Comparison of ENCODE assay signal across 13 cellular contexts in genomic region chr1:21930629-21931170, GRCh38. TPM values are rescaled to one million over a fixed set of nuclear protein-coding genes. Genes with fewer than 3 reads are reported as not detected.
A peak's percentile ranks its signal among the peaks of the same experiment; 100 is the strongest.
DNase-seq lines count a peak whose midpoint lies in the region; ATAC-seq and TF ChIP-seq lines count a peak whose summit lies in the region.
"Had no signal": no experiment of that assay in that cellular context is flagged by ENCODE, and none has a peak within 500 bp of the region (broad histone marks: within the 10 kb centered on the region; RNA-seq: fewer than 3 reads in every experiment).

No MANE protein-coding gene starts in this region.

- no peaks in the 10 kb centered on the region for H3K9me3 Mint-ChIP-seq in H9
- H3K9me3 Mint-ChIP-seq: activated T-helper 1 cell treated with anti-CD3 and anti-CD28 coated beads, Interleukin-12 subunit alpha, Interleukin-12 subunit beta, Interleukin-2, Interleukin-4 antibody, amounts not matched to agents 30 ng/mL and 10 ng/mL and 1 ng/mL, durations not matched to agents 14 hours and 24 hours and 36 hours had no signal

- intact Hi-C loops in stomach (cut with DNase I; ENCODE audit: low total_unique reads) (no loop called here), posterior vena cava (cut with DNase I) (no loop called here)

- H3K36me3 Mint-ChIP-seq in H9 (ENCODE audit: insufficient read depth in 1 of 3, low read depth in 3 of 3): peaks cover 3 to 21% (median 13%) of the 10 kb centered on the region in 3 experiments; a peak in 6 of 7 replicates
- H3K36me3 Mint-ChIP-seq: CD14-positive monocyte had no signal

- H3K18ac ChIP-seq in H9 (ENCODE audit: insufficient read length, low read depth, low read length) (no peak overlapping the region), mesenchymal stem cell (ENCODE audit: low read depth in 1 of 2, low read length in 2 of 2) (peak overlapping the region; percentile 14 to 62)

- H3K27ac ChIP-seq in H9 (ENCODE audit: insufficient read length, low read depth, low read length) (no peak overlapping the region), brain microvascular endothelial cell (peak overlapping the region; percentile 71), mesenchymal stem cell (ENCODE audit: low read length, poor library complexity, severe bottlenecking) (peak overlapping the region; percentile 99), stomach (peak overlapping the region; percentile 80 to 97 (median 95))
- H3K27ac ChIP-seq: parathyroid adenoma had no signal

- H2AK5ac ChIP-seq in H9 (ENCODE audit: insufficient read length, low read length) (no peak overlapping the region), mesenchymal stem cell (ENCODE audit: low read length, severe bottlenecking) (peak overlapping the region; percentile 99)

- peaks cover 7% of the 10 kb centered on the region; the same call in 1 of the 2 replicates for H3K4me1 ChIP-seq in H9 (ENCODE audit: insufficient read depth, low read length)
- H3K4me1 ChIP-seq in mesenchymal stem cell (ENCODE audit: control insufficient read depth, insufficient read depth, low read depth, low read length): peaks cover 70% of the 10 kb centered on the region
- H3K4me1 ChIP-seq in stomach: peaks cover 85 to 100% (median 94%) of the 10 kb centered on the region in 4 donors

- H3K4me3 ChIP-seq in brain microvascular endothelial cell (ENCODE audit: low read depth, low read length) (no peak overlapping the region), mesenchymal stem cell (ENCODE audit: insufficient read depth in 1 of 2, low read depth in 1 of 2, low read length in 2 of 2) (peak overlapping the region in 1 of 2 experiments; percentile 16), stomach (no peak overlapping the region)

- H3K27me3 Mint-ChIP-seq in H9 (ENCODE audit: low read depth): no peaks in the 10 kb centered on the region; the same call in 1 of the 2 replicates

- H3K79me2 ChIP-seq in H9 (ENCODE audit: insufficient read depth, low read length): peaks cover 4% of the 10 kb centered on the region; the same call in 1 of the 2 replicates
- H3K79me2 ChIP-seq: parathyroid adenoma had no signal

- H3T11ph ChIP-seq in H9 (ENCODE audit: low read length): no peak overlapping the region

- no peak overlapping the region for H3K56ac ChIP-seq in H9 (ENCODE audit: insufficient read length, low read depth, low read length)

- peaks cover 4% of the 10 kb centered on the region for H3K36me3 ChIP-seq in brain microvascular endothelial cell (replicated peaks)
- H3K36me3 ChIP-seq in mesenchymal stem cell (ENCODE audit: control insufficient read depth in 1 of 2, insufficient read depth in 2 of 2, low read depth in 1 of 2, low read length in 2 of 2): peaks cover 7 to 32% of the 10 kb centered on the region in 2 experiments
- H3K36me3 ChIP-seq in stomach: peaks cover 0 to 6% (median 3%) of the 10 kb centered on the region in 4 donors

- H3K9ac ChIP-seq in H9 (ENCODE audit: extremely low read depth, insufficient read length, low read length): no peak overlapping the region
- peak overlapping the region; percentile 94 for H3K9ac ChIP-seq in mesenchymal stem cell (ENCODE audit: low read length)
- H3K9ac ChIP-seq: parathyroid adenoma had no signal

- H4K5ac ChIP-seq in H9 (ENCODE audit: insufficient read length, low read depth, low read length): no peak overlapping the region

- no peak overlapping the region for H2BK12ac ChIP-seq in H9 (ENCODE audit: insufficient read length, low read depth, low read length)
- peak overlapping the region; percentile 59 to 96 for H2BK12ac ChIP-seq in mesenchymal stem cell (ENCODE audit: low read length in 2 of 2)

- WGBS in H9 (ENCODE audit: extremely low coverage, insufficient read length, low lambda C conversion rate): no CpG with 5 or more reads among the region's 6 CpGs
- 96% methylated on average over 6 of the region's 6 CpGs for WGBS in mesenchymal stem cell
- 78 to 90% (median 88%) methylated on average over 6 of the region's 6 CpGs for WGBS in stomach, 5 donors

- H3K9me3 ChIP-seq in H9 (ENCODE audit: control insufficient read depth, low read depth, low read length) (no peaks in the 10 kb centered on the region), mesenchymal stem cell (ENCODE audit: control insufficient read depth, low read length) (no peaks in the 10 kb centered on the region), stomach (no peaks in the 10 kb centered on the region)

- H3K23me2 ChIP-seq in H9 (ENCODE audit: insufficient read length, low read depth, low read length, poor library complexity, severe bottlenecking): no peaks in the 10 kb centered on the region

- no peaks in the 10 kb centered on the region for H3K27me3 ChIP-seq in H9 (ENCODE audit: insufficient read depth, low read length)
- H3K27me3 ChIP-seq in brain microvascular endothelial cell (replicated peaks): no peaks in the 10 kb centered on the region
- H3K27me3 ChIP-seq in mesenchymal stem cell (ENCODE audit: control insufficient read depth in 1 of 2, insufficient read depth in 1 of 2, low read length in 2 of 2): no peaks in the 10 kb centered on the region
- no peaks in the 10 kb centered on the region for H3K27me3 ChIP-seq in stomach

- H2AFZ ChIP-seq in H9 (ENCODE audit: low read length): no peak overlapping the region
- no peak overlapping the region for H2AFZ ChIP-seq in mesenchymal stem cell (ENCODE audit: low read depth, low read length)
- H2AFZ ChIP-seq: parathyroid adenoma had no signal

- H3K4ac ChIP-seq in H9 (ENCODE audit: low read depth, low read length) (no peak overlapping the region), mesenchymal stem cell (ENCODE audit: low read depth in 1 of 2, low read length in 2 of 2) (peak overlapping the region in 1 of 2 experiments; percentile 21)

- no peak for DNase-seq in H9
- no peak for DNase-seq in brain microvascular endothelial cell
- no peak for DNase-seq in mesenchymal stem cell
- no peak for DNase-seq in stomach
- no peak for DNase-seq in medulla oblongata (ENCODE audit: extremely low spot score)
- DNase-seq in activated naive CD4-positive, alpha-beta T cell treated with Interleukin-2 at 50 U/mL for 16 hours: no peak
- DNase-seq in posterior vena cava (ENCODE audit: low spot score): no peak
- DNase-seq: activated CD4-positive, CD25-positive, alpha-beta regulatory T cell; NCI-H1105 treated with DMSO at 0.1 percent for 48 hours had no signal

- no peak for TF ChIP-seq POLR2A in stomach (IDR thresholded peaks at IDR 0.05)

- TF ChIP-seq EP300 in stomach (IDR thresholded peaks at IDR 0.05): no peak

- peaks cover 32 to 46% of the 10 kb centered on the region in 2 experiments for H3K4me1 Mint-ChIP-seq in H9

- peak overlapping the region; percentile 16; the same call in 1 of the 2 replicates for H3K14ac ChIP-seq in H9 (ENCODE audit: insufficient read depth, low read length)
- H3K14ac ChIP-seq in mesenchymal stem cell (ENCODE audit: low read length in 2 of 2): no peak overlapping the region

- H4K91ac ChIP-seq in H9 (ENCODE audit: insufficient read length, low read depth, low read length) (no peak overlapping the region), mesenchymal stem cell (ENCODE audit: low read length) (peak overlapping the region; percentile 90)

- H2BK5ac ChIP-seq in H9 (ENCODE audit: insufficient read length, low read length): no peak overlapping the region
- peak overlapping the region; percentile 60 for H2BK5ac ChIP-seq in mesenchymal stem cell (ENCODE audit: low read depth, low read length, poor library complexity, severe bottlenecking)

- H2BK15ac ChIP-seq in H9 (ENCODE audit: low read depth, low read length) (no peak overlapping the region; the same call in 1 of the 2 replicates), mesenchymal stem cell (ENCODE audit: low read depth, poor library complexity, severe bottlenecking) (peak overlapping the region; percentile 84)

- no peak for ATAC-seq in HG02852 (IDR thresholded peaks at IDR 0.05; ENCODE audit: unreplicated experiment)

- H3K27ac Mint-ChIP-seq in H9: peak overlapping the region in 1 of 3 experiments; percentile 9; a peak in 2 of 7 replicates
- H3K27ac Mint-ChIP-seq: activated T-helper 1 cell treated with anti-CD3 and anti-CD28 coated beads, Interleukin-12 subunit alpha, Interleukin-12 subunit beta, Interleukin-2, Interleukin-4 antibody, amounts not matched to agents 30 ng/mL and 10 ng/mL and 1 ng/mL, durations not matched to agents 14 hours and 24 hours and 36 hours had no signal

- no peak overlapping the region for H4K8ac ChIP-seq in H9 (replicated peaks; ENCODE audit: insufficient read length, low read depth, low read length)
- peak overlapping the region; percentile 74 for H4K8ac ChIP-seq in mesenchymal stem cell (ENCODE audit: low read length)

- no peak overlapping the region for H2BK120ac ChIP-seq in H9 (ENCODE audit: low read depth, low read length, poor library complexity, severe bottlenecking)
- peak overlapping the region; percentile 75 for H2BK120ac ChIP-seq in mesenchymal stem cell (ENCODE audit: low read depth, low read length)

- H3K23ac ChIP-seq in H9 (ENCODE audit: insufficient read length, low read depth, low read length) (no peak overlapping the region), mesenchymal stem cell (ENCODE audit: low read length in 2 of 2) (peak overlapping the region in 1 of 2 experiments; percentile 28)

- H3K79me1 ChIP-seq in H9 (ENCODE audit: insufficient read depth, low read depth, low read length, poor library complexity, severe bottlenecking): peaks cover 3% of the 10 kb centered on the region
- peaks cover 3% of the 10 kb centered on the region for H3K79me1 ChIP-seq in mesenchymal stem cell (replicated peaks; ENCODE audit: low read length, poor library complexity, severe bottlenecking)

- no peak overlapping the region for H3K4me2 ChIP-seq in H9 (ENCODE audit: insufficient read depth, insufficient read length, low read length)
- H3K4me2 ChIP-seq in mesenchymal stem cell (ENCODE audit: low read length, poor library complexity, severe bottlenecking): no peak overlapping the region

- H3K4me3 Mint-ChIP-seq in H9: no peak overlapping the region
- H3K4me3 Mint-ChIP-seq: activated T-helper 1 cell treated with anti-CD3 and anti-CD28 coated beads, Interleukin-12 subunit alpha, Interleukin-12 subunit beta, Interleukin-2, Interleukin-4 antibody, amounts not matched to agents 30 ng/mL and 10 ng/mL and 1 ng/mL, durations not matched to agents 14 hours and 24 hours and 36 hours; CD14-positive monocyte had no signal

- no peaks in the 10 kb centered on the region for H4K20me1 ChIP-seq in H9 (ENCODE audit: control insufficient read depth, insufficient read depth, insufficient read length)

- in situ Hi-C loops in brain microvascular endothelial cell (cut with HindIII; ENCODE audit: low pct_ligation_motif_present, low sequenced_read_pairs): no loop called here

- no peak for TF ChIP-seq CTCF in H9 (conservative IDR thresholded peaks at IDR 0.05)
- no peak for TF ChIP-seq CTCF in brain microvascular endothelial cell (IDR thresholded peaks at IDR 0.05; ENCODE audit: low read depth, low read length, missing control alignments)
- no peak for TF ChIP-seq CTCF in stomach (IDR thresholded peaks at IDR 0.05)

- H2BK20ac ChIP-seq in H9 (ENCODE audit: low read depth, low read length, poor library complexity, severe bottlenecking): no peak overlapping the region

RNA-seq across cellular contexts. Expression of gene HSPG2, which starts 6.4 kb away (rescaled TPM):
- total RNA-seq in H9 (2021) (80.8 and 90.0 TPM in 2 replicates), stomach (100 to 1,000 TPM in 4 of 5 donors, 10 to 100 TPM in 1; 88.7 to 504 (median 186) TPM), posterior vena cava (100 to 1,000 TPM; 682 to 919 TPM)
- polyA plus RNA-seq in mesenchymal stem cell (2013, experiment 1 of 2): 26.3 TPM
- polyA plus RNA-seq in mesenchymal stem cell (2013, experiment 2 of 2): 21.0 TPM
- polyA plus RNA-seq in stomach: 10 to 100 TPM; 21.7 to 98.5 (median 62.1) TPM
- polyA plus RNA-seq: CD14-positive monocyte had no signal

RNA-seq across cellular contexts. Expression of gene CELA3B, which starts 46.1 kb away (rescaled TPM):
- total RNA-seq in H9 (2021) (not detected in 2 replicates), stomach (10 to 100 TPM in 1 of 5 donors, not detected in 4; 84.3 TPM), posterior vena cava (1 to 10 TPM in 1 of 2 donors, not detected in 1; 2.5 TPM)
- polyA plus RNA-seq in mesenchymal stem cell (2013, experiment 1 of 2): not detected
- polyA plus RNA-seq in mesenchymal stem cell (2013, experiment 2 of 2): not detected
- polyA plus RNA-seq in stomach: 10 to 100 TPM in 2 of 3 donors, 1 to 10 TPM in 1; 6.1 to 37.8 (median 18.6) TPM
- total RNA-seq: activated T-helper 1 cell treated with anti-CD3 and anti-CD28 coated beads, Interleukin-12 subunit alpha, Interleukin-12 subunit beta, Interleukin-2, Interleukin-4 antibody, amounts not matched to agents 30 ng/mL and 10 ng/mL and 1 ng/mL, durations not matched to agents 14 hours and 24 hours and 36 hours had no signal
- polyA plus RNA-seq: CD14-positive monocyte had no signal
